9 cellular contexts compared by ENCODE assay signal in genomic region chr16:138049-138417, GRCh38. TPM values are rescaled to one million over a fixed set of nuclear protein-coding genes. Genes with fewer than 3 reads are reported as not detected.
DNase-seq lines count a peak whose midpoint lies in the region; ATAC-seq, FAIRE-seq and TF ChIP-seq lines count a peak whose summit lies in the region.
"Had no signal": no experiment of that assay in that cellular context is flagged by ENCODE, and none has a peak within 500 bp of the region (broad histone marks: within the 10 kb centered on the region; RNA-seq: fewer than 3 reads in every experiment).

No MANE protein-coding gene starts in this region.

- no peaks in the 10 kb centered on the region for H3K27me3 Mint-ChIP-seq in activated CD8-positive, alpha-beta T cell treated with anti-CD3 and anti-CD28 coated beads, Interleukin-2, amount 10 ng/mL, durations not matched to agents 7 days and 5 days (ENCODE audit: low read depth)
- no peaks in the 10 kb centered on the region for H3K27me3 Mint-ChIP-seq in natural killer cell treated with Interleukin-12 subunit alpha and Interleukin-12 subunit beta and Interleukin-15 and Interleukin-18, amount 100 ng/mL, for 72 hours

- H3K9me3 Mint-ChIP-seq in activated CD8-positive, alpha-beta T cell treated with anti-CD3 and anti-CD28 coated beads, Interleukin-2, amount 10 ng/mL, durations not matched to agents 7 days and 5 days (ENCODE audit: insufficient read depth), result no peaks in the 10 kb centered on the region
- no peaks in the 10 kb centered on the region for H3K9me3 Mint-ChIP-seq in natural killer cell treated with Interleukin-12 subunit alpha and Interleukin-12 subunit beta and Interleukin-15 and Interleukin-18, amount 100 ng/mL, for 72 hours

- H3K27ac Mint-ChIP-seq in activated CD8-positive, alpha-beta T cell treated with anti-CD3 and anti-CD28 coated beads, Interleukin-2, amount 10 ng/mL, durations not matched to agents 7 days and 5 days, result peak overlapping the region; percentile 78
- H3K27ac Mint-ChIP-seq in natural killer cell treated with Interleukin-12 subunit alpha and Interleukin-12 subunit beta and Interleukin-15 and Interleukin-18, amount 100 ng/mL, for 72 hours, result peak overlapping the region in 1 of 2 donors; percentile 91

- DNase-seq in HPDE6-E6E7 (ENCODE audit: extremely low spot score) (peak; percentile 25), epithelial cell of proximal tubule (ENCODE audit: low read depth) (no peak), urothelium cell line (ENCODE audit: low spot score) (peak; percentile 30), GM19239 (ENCODE audit: insufficient read length, low spot score) (no peak)
- DNase-seq in activated CD8-positive, alpha-beta T cell treated with anti-CD3 and anti-CD28 coated beads, Interleukin-2, amount 10 ng/mL, durations not matched to agents 7 days and 5 days, result no peak
- no peak for DNase-seq in natural killer cell treated with Interleukin-12 subunit alpha and Interleukin-12 subunit beta and Interleukin-15 and Interleukin-18, amount 100 ng/mL, for 72 hours (ENCODE audit: low spot score)

- no peak for FAIRE-seq in urothelium cell line (lab: Jason Lieb, UNC)
- no peak for FAIRE-seq in GM19239 (lab: Jason Lieb, UNC)
- FAIRE-seq: frontal cortex had no signal

- TF ChIP-seq CTCF in 22Rv1 (IDR thresholded peaks at IDR 0.05), result no peak
- no peak for TF ChIP-seq CTCF in epithelial cell of proximal tubule (conservative IDR thresholded peaks at IDR 0.05; ENCODE audit: low read depth, low read length)

- H3K4me3 ChIP-seq in epithelial cell of proximal tubule (ENCODE audit: low read depth, low read length), result peak overlapping the region; percentile 84

- H3K4me3 Mint-ChIP-seq in activated CD8-positive, alpha-beta T cell treated with anti-CD3 and anti-CD28 coated beads, Interleukin-2, amount 10 ng/mL, durations not matched to agents 7 days and 5 days, result peak overlapping the region; percentile 84
- H3K4me3 Mint-ChIP-seq in natural killer cell treated with Interleukin-12 subunit alpha and Interleukin-12 subunit beta and Interleukin-15 and Interleukin-18, amount 100 ng/mL, for 72 hours, result peak overlapping the region; percentile 94

- CTCF ChIA-PET in activated CD8-positive, alpha-beta T cell treated with anti-CD3 and anti-CD28 coated beads, Interleukin-2, amount 10 ng/mL, durations not matched to agents 7 days and 5 days (lab: Charles Lee), result interaction anchor here (1.0 to 1.5 kb wide), 2 partner anchors 31 to 72 kb away, joined by 3 to 7 read pairs; no protein-coding TSS in a partner anchor

- peak; percentile 37 for ATAC-seq in activated CD8-positive, alpha-beta T cell treated with anti-CD3 and anti-CD28 coated beads, Interleukin-2, amount 10 ng/mL, durations not matched to agents 7 days and 5 days
- ATAC-seq in natural killer cell treated with Interleukin-12 subunit alpha and Interleukin-12 subunit beta and Interleukin-15 and Interleukin-18, amount 100 ng/mL, for 72 hours, result peak; percentile 37 to 60
- ATAC-seq in GM19035 (IDR thresholded peaks at IDR 0.05; ENCODE audit: unreplicated experiment), result no peak

- peaks cover 5% of the 10 kb centered on the region for H3K36me3 Mint-ChIP-seq in activated CD8-positive, alpha-beta T cell treated with anti-CD3 and anti-CD28 coated beads, Interleukin-2, amount 10 ng/mL, durations not matched to agents 7 days and 5 days (ENCODE audit: low read depth)
- H3K36me3 Mint-ChIP-seq in natural killer cell treated with Interleukin-12 subunit alpha and Interleukin-12 subunit beta and Interleukin-15 and Interleukin-18, amount 100 ng/mL, for 72 hours, result no peaks in the 10 kb centered on the region

- POLR2A ChIA-PET in activated CD8-positive, alpha-beta T cell treated with anti-CD3 and anti-CD28 coated beads, Interleukin-2, amount 10 ng/mL, durations not matched to agents 7 days and 5 days (lab: Charles Lee), result interaction anchor here (1.5 kb wide), 1 partner anchor 61 kb away, joined by 4 read pairs; no protein-coding TSS in a partner anchor

- peaks cover 25% of the 10 kb centered on the region for H3K4me1 Mint-ChIP-seq in activated CD8-positive, alpha-beta T cell treated with anti-CD3 and anti-CD28 coated beads, Interleukin-2, amount 10 ng/mL, durations not matched to agents 7 days and 5 days (ENCODE audit: low read depth)
- H3K4me1 Mint-ChIP-seq in natural killer cell treated with Interleukin-12 subunit alpha and Interleukin-12 subunit beta and Interleukin-15 and Interleukin-18, amount 100 ng/mL, for 72 hours (ENCODE audit: low read depth in 2 of 2), result peaks cover 13 to 17% of the 10 kb centered on the region in 2 donors

- H3K27ac ChIP-seq in 22Rv1, result peak overlapping the region; percentile 63

RNA-seq across cellular contexts. Expression of gene NPRL3, which starts 0.4 kb away (rescaled TPM):
- total RNA-seq in activated CD8-positive, alpha-beta T cell treated with anti-CD3 and anti-CD28 coated beads, Interleukin-2, amount 10 ng/mL, durations not matched to agents 7 days and 5 days, result 10 to 100 TPM; 30.8 to 36.8 TPM
- total RNA-seq in epithelial cell of proximal tubule, result 12.2 and 14.4 TPM in 2 replicates
- total RNA-seq in natural killer cell treated with Interleukin-12 subunit alpha and Interleukin-12 subunit beta and Interleukin-15 and Interleukin-18, amount 100 ng/mL, for 72 hours, result 10 to 100 TPM; 33.3 to 68.5 TPM

RNA-seq across cellular contexts. Expression of gene HBZ, which starts 14.4 kb away (rescaled TPM):
- not detected for total RNA-seq in activated CD8-positive, alpha-beta T cell treated with anti-CD3 and anti-CD28 coated beads, Interleukin-2, amount 10 ng/mL, durations not matched to agents 7 days and 5 days
- total RNA-seq in epithelial cell of proximal tubule, result not detected in 2 replicates
- not detected for total RNA-seq in natural killer cell treated with Interleukin-12 subunit alpha and Interleukin-12 subunit beta and Interleukin-15 and Interleukin-18, amount 100 ng/mL, for 72 hours
- total RNA-seq: frontal cortex had no signal

RNA-seq across cellular contexts. Expression of gene HBM, which starts 27.7 kb away (rescaled TPM):
- total RNA-seq in activated CD8-positive, alpha-beta T cell treated with anti-CD3 and anti-CD28 coated beads, Interleukin-2, amount 10 ng/mL, durations not matched to agents 7 days and 5 days, result not detected
- total RNA-seq in epithelial cell of proximal tubule, result not detected in 2 replicates
- total RNA-seq in natural killer cell treated with Interleukin-12 subunit alpha and Interleukin-12 subunit beta and Interleukin-15 and Interleukin-18, amount 100 ng/mL, for 72 hours, result not detected

RNA-seq across cellular contexts. Expression of gene HBA2, which starts 34.6 kb away (rescaled TPM):
- not detected for total RNA-seq in activated CD8-positive, alpha-beta T cell treated with anti-CD3 and anti-CD28 coated beads, Interleukin-2, amount 10 ng/mL, durations not matched to agents 7 days and 5 days
- not detected in 2 replicates for total RNA-seq in epithelial cell of proximal tubule
- not detected for total RNA-seq in natural killer cell treated with Interleukin-12 subunit alpha and Interleukin-12 subunit beta and Interleukin-15 and Interleukin-18, amount 100 ng/mL, for 72 hours

RNA-seq across cellular contexts. Expression of gene HBA1, which starts 38.4 kb away (rescaled TPM):
- total RNA-seq in activated CD8-positive, alpha-beta T cell treated with anti-CD3 and anti-CD28 coated beads, Interleukin-2, amount 10 ng/mL, durations not matched to agents 7 days and 5 days, result not detected
- total RNA-seq in epithelial cell of proximal tubule, result not detected in 2 replicates
- 1 to 10 TPM in 1 of 2 donors, not detected in 1; 4.6 TPM for total RNA-seq in natural killer cell treated with Interleukin-12 subunit alpha and Interleukin-12 subunit beta and Interleukin-15 and Interleukin-18, amount 100 ng/mL, for 72 hours

Comparison
In these comparisons a context has a peak if more than half of its experiments do, and no peak if none do; other contexts are left out.
1. DNase-seq: peak in HPDE6-E6E7 (single experiment) and urothelium cell line (single experiment); none in activated CD8-positive, alpha-beta T cell treated with anti-CD3 and anti-CD28 coated beads, Interleukin-2, amount 10 ng/mL, durations not matched to agents 7 days and 5 days (single experiment), epithelial cell of proximal tubule (single experiment), natural killer cell treated with Interleukin-12 subunit alpha and Interleukin-12 subunit beta and Interleukin-15 and Interleukin-18, amount 100 ng/mL, for 72 hours (single experiment) and GM19239 (single experiment).